In genomic region chr1:192445849-192446489, GRCh38 we compare ENCODE assay signal across 8 cellular contexts.
DNase-seq lines count a peak whose midpoint lies in the region; ATAC-seq, FAIRE-seq and TF ChIP-seq lines count a peak whose summit lies in the region.

No MANE protein-coding gene starts in this region.

- BruUV-seq in PC-9 (replicated peaks; lab: Mats Ljungman, UMichigan), result no TSS peak

- TF ChIP-seq CTCF in AG04449 (IDR thresholded peaks at IDR 0.05; ENCODE audit: insufficient read depth, low read length, missing control alignments) (peak; percentile 18), PC-9 (conservative IDR thresholded peaks at IDR 0.05) (peak; percentile 93)

- ATAC-seq in GM18511 (IDR thresholded peaks at IDR 0.05; ENCODE audit: unreplicated experiment), result peak; percentile 85
- ATAC-seq in HG03378 (IDR thresholded peaks at IDR 0.05; ENCODE audit: unreplicated experiment), result peak; percentile 65

- H3K9me3 ChIP-seq in PC-9 (ENCODE audit: insufficient read depth, low read depth), result no peaks in the 10 kb centered on the region
- H3K9me3 ChIP-seq in small intestine (ENCODE audit: control insufficient read depth, low read depth), result no peaks in the 10 kb centered on the region

- intact Hi-C loops in PC-9 (cut with micrococcal nuclease; ENCODE audit: unreplicated experiment), result no loop called here

- H3K27ac ChIP-seq in PC-9, result no peak overlapping the region
- no peak overlapping the region for H3K27ac ChIP-seq in small intestine (ENCODE audit: low read depth in 1 of 2, low read length in 1 of 2)

- H3K36me3 ChIP-seq in PC-9 (ENCODE audit: low read depth) (no peaks in the 10 kb centered on the region), small intestine (ENCODE audit: control insufficient read depth in 2 of 2, insufficient read depth in 2 of 2, low read length in 2 of 2) (no peaks in the 10 kb centered on the region)

- no peaks in the 10 kb centered on the region for H3K79me2 ChIP-seq in PC-9 (ENCODE audit: low read depth)

- no peak overlapping the region for H2AFZ ChIP-seq in PC-9

- POLR2A ChIA-PET in AG04449 (lab: Yijun Ruan, JAX), result no interaction called here
- POLR2A ChIA-PET in PC-9 (lab: Charles Lee; ENCODE audit: unreplicated experiment), result no interaction called here

- H3K9me2 ChIP-seq in PC-9 (ENCODE audit: insufficient read depth), result no peaks in the 10 kb centered on the region

- DNase-seq in AG04449 (ENCODE audit: low read depth, low spot score) (no peak), PC-9 (peak in 1 of 2 experiments; percentile 20), glomerular visceral epithelial cell (ENCODE audit: extremely low spot score) (peak; percentile 64), small intestine (peak; percentile 45), 8988T (no peak)
- DNase-seq in activated T-helper 9 cell treated with anti-CD3 and anti-CD28 coated beads, Interleukin-2, amount 50 U/mL, for 16 hours (ENCODE audit: low read depth), result peak; percentile 20

- no peaks in the 10 kb centered on the region for H4K20me1 ChIP-seq in PC-9 (ENCODE audit: insufficient read depth)

- H3F3A ChIP-seq in PC-9 (ENCODE audit: insufficient read depth, low read depth), result no peaks in the 10 kb centered on the region

- no peak overlapping the region for H3K4me2 ChIP-seq in PC-9

- H3K4me3 ChIP-seq in AG04449 (ENCODE audit: low read depth, low read length) (no peak overlapping the region), PC-9 (no peak overlapping the region), small intestine (ENCODE audit: low read depth in 1 of 2, low read length in 2 of 2) (no peak overlapping the region)

- H3K27me3 ChIP-seq in PC-9 (ENCODE audit: insufficient read depth, low read depth), result no peaks in the 10 kb centered on the region
- H3K27me3 ChIP-seq in small intestine (ENCODE audit: control insufficient read depth in 2 of 2, insufficient read depth in 2 of 2, low read length in 2 of 2), result no peaks in the 10 kb centered on the region

- CTCF ChIA-PET in AG04449 (lab: Yijun Ruan, JAX) (interaction anchor here (0.9 to 2.0 kb wide), 4 partner anchors 8 to 452 kb away, joined by 3 to 14 read pairs (median 4); no protein-coding TSS in a partner anchor), PC-9 (lab: Charles Lee) (no interaction called here)

- peak; percentile 72 for FAIRE-seq in small intestine (lab: Jason Lieb, UNC)

- H3K4me1 ChIP-seq in PC-9 (replicated peaks; ENCODE audit: insufficient read depth), result no peaks in the 10 kb centered on the region
- H3K4me1 ChIP-seq in small intestine (ENCODE audit: control insufficient read depth in 2 of 2, insufficient read depth in 1 of 2, low read depth in 1 of 2, low read length in 1 of 2), result no peaks in the 10 kb centered on the region

- 3 to 11% (median 9%) methylated on average over 6 of the region's 6 CpGs for WGBS in small intestine, 3 donors

Comparison
In these comparisons a context has a peak if more than half of its experiments do, and no peak if none do; other contexts are left out.
1. DNase-seq: peak in activated T-helper 9 cell treated with anti-CD3 and anti-CD28 coated beads, Interleukin-2, amount 50 U/mL, for 16 hours (single experiment), glomerular visceral epithelial cell (single experiment) and small intestine (single experiment); none in AG04449 (single experiment) and 8988T (single experiment).